ENCODE assay signal across 20 cellular contexts in the genomic region with DNA sequence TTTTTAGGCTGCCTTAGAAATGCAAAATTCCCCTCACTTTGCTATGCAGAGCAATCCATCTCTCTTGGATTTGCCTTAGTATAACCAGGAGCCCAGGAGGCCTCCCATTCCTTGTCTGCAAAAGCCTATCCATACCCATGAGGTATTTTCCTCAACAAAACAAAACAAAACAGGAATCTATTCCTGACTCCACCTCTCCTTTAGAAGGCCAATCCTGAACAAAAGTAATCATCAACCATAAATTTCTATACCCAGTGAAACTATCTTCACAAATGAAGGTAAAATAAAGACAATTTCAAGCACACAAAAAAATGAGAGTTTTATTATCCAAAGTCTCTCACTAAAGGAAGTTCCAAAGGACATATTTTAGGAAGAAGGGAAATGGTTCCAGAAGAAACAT.
DNase-seq lines count a peak whose midpoint lies in the region; ATAC-seq, FAIRE-seq and TF ChIP-seq lines count a peak whose summit lies in the region.
"Had no signal": no experiment of that assay in that cellular context is flagged by ENCODE, and none has a peak within 500 bp of the region (broad histone marks: within the 10 kb centered on the region; RNA-seq: fewer than 3 reads in every experiment).

No MANE protein-coding gene starts in this region.

- H3K27ac ChIP-seq in GM23338 (ENCODE audit: low read depth): no peak overlapping the region
- peak overlapping the region; percentile 52 for H3K27ac ChIP-seq in HUES48 (ENCODE audit: low read depth, low read length)
- H3K27ac ChIP-seq in astrocyte (ENCODE audit: low read depth, low read length): no peak overlapping the region
- peak overlapping the region; percentile 96 for H3K27ac ChIP-seq in psoas muscle
- H3K27ac ChIP-seq: BLaER1, C4-2B had no signal

- no peak overlapping the region for H2AFZ ChIP-seq in GM23338
- H2AFZ ChIP-seq in astrocyte (ENCODE audit: low read depth, low read length): no peak overlapping the region

- no peak overlapping the region for H3K4me2 ChIP-seq in GM23338
- no peak overlapping the region for H3K4me2 ChIP-seq in astrocyte (ENCODE audit: low read length)
- H3K4me2 ChIP-seq: BLaER1 had no signal

- H3K9me3 ChIP-seq in HUES48 (ENCODE audit: control insufficient read depth, insufficient read depth, low read length) (peaks cover 13% of the 10 kb centered on the region), astrocyte (ENCODE audit: insufficient read depth, low read depth, low read length) (peaks cover 7% of the 10 kb centered on the region), psoas muscle (peaks cover 5% of the 10 kb centered on the region)

- H3K4me3 Mint-ChIP-seq in GM23338 (no peak overlapping the region), astrocyte (ENCODE audit: unreplicated experiment) (no peak overlapping the region)
- H3K4me3 Mint-ChIP-seq: CD4-positive, CD25-positive, alpha-beta regulatory T cell; CD8-positive, alpha-beta T cell had no signal

- H3K9me3 Mint-ChIP-seq in GM23338 (peaks cover 26% of the 10 kb centered on the region), astrocyte (ENCODE audit: unreplicated experiment) (peaks cover 15% of the 10 kb centered on the region)

- H4K20me1 ChIP-seq in GM23338 (replicated peaks; ENCODE audit: insufficient read depth) (no peaks in the 10 kb centered on the region), astrocyte (ENCODE audit: insufficient read depth, low read length) (no peaks in the 10 kb centered on the region)
- H4K20me1 ChIP-seq: BLaER1 had no signal

- H3K4me3 ChIP-seq in GM23338 (no peak overlapping the region), HUES48 (ENCODE audit: low read depth, low read length) (no peak overlapping the region), astrocyte (ENCODE audit: insufficient read depth, low read depth, low read length) (no peak overlapping the region), psoas muscle (no peak overlapping the region)
- H3K4me3 ChIP-seq: BLaER1, GM12878, HAP-1 had no signal

- no peaks in the 10 kb centered on the region; the same call in 1 of the 2 replicates for H3K36me3 ChIP-seq in GM23338 (ENCODE audit: insufficient read depth)
- H3K36me3 ChIP-seq in HUES48 (ENCODE audit: control insufficient read depth, insufficient read depth, low read length): no peaks in the 10 kb centered on the region
- H3K36me3 ChIP-seq in astrocyte (ENCODE audit: insufficient read depth, low read length): no peaks in the 10 kb centered on the region
- H3K36me3 ChIP-seq in psoas muscle (ENCODE audit: insufficient read depth in 1 of 2, low read depth in 1 of 2): no peaks in the 10 kb centered on the region
- H3K36me3 ChIP-seq: HAP-1 had no signal

- H3K9ac ChIP-seq in HUES48 (ENCODE audit: low read depth, low read length) (no peak overlapping the region), astrocyte (ENCODE audit: low read length) (no peak overlapping the region)
- H3K9ac ChIP-seq: BLaER1 had no signal

- peaks cover 8% of the 10 kb centered on the region; the same call in 1 of the 2 replicates for H3K9me2 ChIP-seq in GM23338 (ENCODE audit: insufficient read depth)

- H3K27me3 ChIP-seq in GM23338 (ENCODE audit: insufficient read depth) (no peaks in the 10 kb centered on the region), HUES48 (ENCODE audit: control insufficient read depth, insufficient read depth, low read length) (no peaks in the 10 kb centered on the region), astrocyte (ENCODE audit: insufficient read depth, low read length) (no peaks in the 10 kb centered on the region), psoas muscle (ENCODE audit: insufficient read depth in 3 of 3, low read length in 2 of 3) (no peaks in the 10 kb centered on the region)
- H3K27me3 ChIP-seq: BLaER1 had no signal

- no peak for FAIRE-seq in astrocyte (lab: Jason Lieb, UNC)
- FAIRE-seq: G401.6, GM12878, GM19239, H54 had no signal

- no peak overlapping the region; the same call in 1 of the 2 replicates for H3K27ac Mint-ChIP-seq in GM23338
- H3K27ac Mint-ChIP-seq in astrocyte (ENCODE audit: unreplicated experiment): peak overlapping the region; percentile 12
- H3K27ac Mint-ChIP-seq: CD4-positive, CD25-positive, alpha-beta regulatory T cell; CD8-positive, alpha-beta T cell had no signal

- no peak for DNase-seq in GM23338 (ENCODE audit: low spot score)
- DNase-seq in astrocyte (ENCODE audit: low read depth): no peak
- DNase-seq in psoas muscle: no peak
- no peak for DNase-seq in activated effector memory CD4-positive, alpha-beta T cell treated with anti-CD3 and anti-CD28 coated beads, Interleukin-2, amount 50 U/mL, for 16 hours
- no peak for DNase-seq in SKM-1 treated with dmso at 0.1 percent for 144 hours (lab: John Stamatoyannopoulos, UW; ENCODE audit: unreplicated experiment)
- no peak for DNase-seq in 8988T
- DNase-seq: Caco-2; CD4-positive, CD25-positive, alpha-beta regulatory T cell; CD8-positive, alpha-beta T cell; DMS153; DND-41; GOT3 had no signal

- ATAC-seq in GM23338 (peak; percentile 36), psoas muscle (no peak)
- ATAC-seq: CD8-positive, alpha-beta T cell; GM12878 had no signal

- no peaks in the 10 kb centered on the region for H3F3A ChIP-seq in GM23338 (replicated peaks; ENCODE audit: low read depth)

- H3K4me1 Mint-ChIP-seq in GM23338 (peaks cover 45% of the 10 kb centered on the region), astrocyte (ENCODE audit: low read depth, unreplicated experiment) (peaks cover 23% of the 10 kb centered on the region)

- H3K79me2 ChIP-seq in GM23338 (replicated peaks; ENCODE audit: insufficient read depth) (no peaks in the 10 kb centered on the region), astrocyte (ENCODE audit: insufficient read depth, low read length) (no peaks in the 10 kb centered on the region)

- intact Hi-C loops in psoas muscle (cut with DNase I): loop anchor here in 1 of 2 donors (5.0 kb wide), 1 partner anchor 141 kb away; no protein-coding TSS in a partner anchor

- H3K27me3 Mint-ChIP-seq in GM23338 (ENCODE audit: insufficient read depth, low read depth, poor library complexity): no peaks in the 10 kb centered on the region
- H3K27me3 Mint-ChIP-seq in astrocyte (ENCODE audit: low read depth, unreplicated experiment): no peaks in the 10 kb centered on the region

- no peak for TF ChIP-seq CTCF in GM23338 (conservative IDR thresholded peaks at IDR 0.05; ENCODE audit: low read depth in 2 of 2)
- TF ChIP-seq CTCF in astrocyte (IDR thresholded peaks at IDR 0.05; ENCODE audit: insufficient read depth, low read depth, low read length): no peak
- TF ChIP-seq CTCF in psoas muscle (IDR thresholded peaks at IDR 0.05): no peak

- peaks cover 27% of the 10 kb centered on the region for H3K36me3 Mint-ChIP-seq in GM23338 (ENCODE audit: low read depth)
- H3K36me3 Mint-ChIP-seq in astrocyte (ENCODE audit: low read depth, unreplicated experiment): peaks cover 4% of the 10 kb centered on the region

- H3K4me1 ChIP-seq in GM23338 (ENCODE audit: insufficient read depth) (peaks cover 31% of the 10 kb centered on the region), HUES48 (ENCODE audit: control insufficient read depth, insufficient read depth, low read length) (peaks cover 32% of the 10 kb centered on the region), astrocyte (ENCODE audit: insufficient read depth, low read length) (peaks cover 2% of the 10 kb centered on the region), psoas muscle (peaks cover 23% of the 10 kb centered on the region)
- H3K4me1 ChIP-seq: BLaER1 had no signal

TF ChIP-seq in GM23338, 12 proteins besides CTCF, POLR2A, EP300 and RAD21 (continues in another document):
- TF ChIP-seq STAT1 (IDR thresholded peaks at IDR 0.05; ENCODE audit: unreplicated experiment) (no peak), ZNF331 (CRISPR knock-in tag; IDR thresholded peaks at IDR 0.05; ENCODE audit: low read depth) (no peak), ZNF114 (CRISPR knock-in tag; IDR thresholded peaks at IDR 0.05) (no peak), ETS1 (IDR thresholded peaks at IDR 0.05) (no peak)
- TF ChIP-seq, protein P1, sequence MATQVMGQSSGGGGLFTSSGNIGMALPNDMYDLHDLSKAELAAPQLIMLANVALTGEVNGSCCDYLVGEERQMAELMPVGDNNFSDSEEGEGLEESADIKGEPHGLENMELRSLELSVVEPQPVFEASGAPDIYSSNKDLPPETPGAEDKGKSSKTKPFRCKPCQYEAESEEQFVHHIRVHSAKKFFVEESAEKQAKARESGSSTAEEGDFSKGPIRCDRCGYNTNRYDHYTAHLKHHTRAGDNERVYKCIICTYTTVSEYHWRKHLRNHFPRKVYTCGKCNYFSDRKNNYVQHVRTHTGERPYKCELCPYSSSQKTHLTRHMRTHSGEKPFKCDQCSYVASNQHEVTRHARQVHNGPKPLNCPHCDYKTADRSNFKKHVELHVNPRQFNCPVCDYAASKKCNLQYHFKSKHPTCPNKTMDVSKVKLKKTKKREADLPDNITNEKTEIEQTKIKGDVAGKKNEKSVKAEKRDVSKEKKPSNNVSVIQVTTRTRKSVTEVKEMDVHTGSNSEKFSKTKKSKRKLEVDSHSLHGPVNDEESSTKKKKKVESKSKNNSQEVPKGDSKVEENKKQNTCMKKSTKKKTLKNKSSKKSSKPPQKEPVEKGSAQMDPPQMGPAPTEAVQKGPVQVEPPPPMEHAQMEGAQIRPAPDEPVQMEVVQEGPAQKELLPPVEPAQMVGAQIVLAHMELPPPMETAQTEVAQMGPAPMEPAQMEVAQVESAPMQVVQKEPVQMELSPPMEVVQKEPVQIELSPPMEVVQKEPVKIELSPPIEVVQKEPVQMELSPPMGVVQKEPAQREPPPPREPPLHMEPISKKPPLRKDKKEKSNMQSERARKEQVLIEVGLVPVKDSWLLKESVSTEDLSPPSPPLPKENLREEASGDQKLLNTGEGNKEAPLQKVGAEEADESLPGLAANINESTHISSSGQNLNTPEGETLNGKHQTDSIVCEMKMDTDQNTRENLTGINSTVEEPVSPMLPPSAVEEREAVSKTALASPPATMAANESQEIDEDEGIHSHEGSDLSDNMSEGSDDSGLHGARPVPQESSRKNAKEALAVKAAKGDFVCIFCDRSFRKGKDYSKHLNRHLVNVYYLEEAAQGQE (IDR thresholded peaks at IDR 0.05; ENCODE audit: unreplicated experiment): no peak

Comparison
In these comparisons a context has a peak if more than half of its experiments do, and no peak if none do; other contexts are left out.
1. H3K27ac ChIP-seq: peak in HUES48 (single experiment) and psoas muscle (single experiment); none in GM23338 (single experiment) and astrocyte (single experiment).